1 cellular context compared by ENCODE assay signal in the genomic region with DNA sequence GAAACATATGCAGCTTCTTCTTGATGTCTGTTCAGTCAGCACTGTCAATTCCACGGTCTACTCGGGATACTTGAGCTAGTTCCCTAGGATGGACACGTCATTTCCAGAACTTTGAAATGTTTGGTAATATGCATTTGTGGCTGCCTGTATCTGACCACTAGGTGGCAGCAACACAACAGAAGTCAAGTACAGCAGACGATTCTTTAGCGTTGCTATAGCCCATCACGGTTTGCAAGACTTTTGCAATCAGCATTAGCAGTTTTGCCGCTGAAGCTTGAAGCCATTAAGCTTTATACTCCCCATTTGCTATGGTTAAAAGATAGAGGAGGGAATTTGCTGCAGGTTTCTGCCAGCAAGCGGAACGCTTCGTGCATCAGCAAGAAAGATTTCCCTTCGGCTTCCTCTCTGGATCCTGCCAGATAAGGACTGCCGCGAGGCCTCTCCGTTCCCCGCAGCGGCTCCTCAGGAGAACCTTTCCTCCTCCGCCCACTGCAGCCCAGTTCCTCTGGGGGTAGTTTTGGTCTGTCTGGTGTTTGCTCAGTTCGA.
TF ChIP-seq lines count a peak whose summit lies in the region.

No MANE protein-coding gene starts in this region.

TF ChIP-seq in HepG2, 621 proteins besides CTCF, POLR2A, EP300 and RAD21 (continued from another document and continues in another):
- TF ChIP-seq, protein P1, sequence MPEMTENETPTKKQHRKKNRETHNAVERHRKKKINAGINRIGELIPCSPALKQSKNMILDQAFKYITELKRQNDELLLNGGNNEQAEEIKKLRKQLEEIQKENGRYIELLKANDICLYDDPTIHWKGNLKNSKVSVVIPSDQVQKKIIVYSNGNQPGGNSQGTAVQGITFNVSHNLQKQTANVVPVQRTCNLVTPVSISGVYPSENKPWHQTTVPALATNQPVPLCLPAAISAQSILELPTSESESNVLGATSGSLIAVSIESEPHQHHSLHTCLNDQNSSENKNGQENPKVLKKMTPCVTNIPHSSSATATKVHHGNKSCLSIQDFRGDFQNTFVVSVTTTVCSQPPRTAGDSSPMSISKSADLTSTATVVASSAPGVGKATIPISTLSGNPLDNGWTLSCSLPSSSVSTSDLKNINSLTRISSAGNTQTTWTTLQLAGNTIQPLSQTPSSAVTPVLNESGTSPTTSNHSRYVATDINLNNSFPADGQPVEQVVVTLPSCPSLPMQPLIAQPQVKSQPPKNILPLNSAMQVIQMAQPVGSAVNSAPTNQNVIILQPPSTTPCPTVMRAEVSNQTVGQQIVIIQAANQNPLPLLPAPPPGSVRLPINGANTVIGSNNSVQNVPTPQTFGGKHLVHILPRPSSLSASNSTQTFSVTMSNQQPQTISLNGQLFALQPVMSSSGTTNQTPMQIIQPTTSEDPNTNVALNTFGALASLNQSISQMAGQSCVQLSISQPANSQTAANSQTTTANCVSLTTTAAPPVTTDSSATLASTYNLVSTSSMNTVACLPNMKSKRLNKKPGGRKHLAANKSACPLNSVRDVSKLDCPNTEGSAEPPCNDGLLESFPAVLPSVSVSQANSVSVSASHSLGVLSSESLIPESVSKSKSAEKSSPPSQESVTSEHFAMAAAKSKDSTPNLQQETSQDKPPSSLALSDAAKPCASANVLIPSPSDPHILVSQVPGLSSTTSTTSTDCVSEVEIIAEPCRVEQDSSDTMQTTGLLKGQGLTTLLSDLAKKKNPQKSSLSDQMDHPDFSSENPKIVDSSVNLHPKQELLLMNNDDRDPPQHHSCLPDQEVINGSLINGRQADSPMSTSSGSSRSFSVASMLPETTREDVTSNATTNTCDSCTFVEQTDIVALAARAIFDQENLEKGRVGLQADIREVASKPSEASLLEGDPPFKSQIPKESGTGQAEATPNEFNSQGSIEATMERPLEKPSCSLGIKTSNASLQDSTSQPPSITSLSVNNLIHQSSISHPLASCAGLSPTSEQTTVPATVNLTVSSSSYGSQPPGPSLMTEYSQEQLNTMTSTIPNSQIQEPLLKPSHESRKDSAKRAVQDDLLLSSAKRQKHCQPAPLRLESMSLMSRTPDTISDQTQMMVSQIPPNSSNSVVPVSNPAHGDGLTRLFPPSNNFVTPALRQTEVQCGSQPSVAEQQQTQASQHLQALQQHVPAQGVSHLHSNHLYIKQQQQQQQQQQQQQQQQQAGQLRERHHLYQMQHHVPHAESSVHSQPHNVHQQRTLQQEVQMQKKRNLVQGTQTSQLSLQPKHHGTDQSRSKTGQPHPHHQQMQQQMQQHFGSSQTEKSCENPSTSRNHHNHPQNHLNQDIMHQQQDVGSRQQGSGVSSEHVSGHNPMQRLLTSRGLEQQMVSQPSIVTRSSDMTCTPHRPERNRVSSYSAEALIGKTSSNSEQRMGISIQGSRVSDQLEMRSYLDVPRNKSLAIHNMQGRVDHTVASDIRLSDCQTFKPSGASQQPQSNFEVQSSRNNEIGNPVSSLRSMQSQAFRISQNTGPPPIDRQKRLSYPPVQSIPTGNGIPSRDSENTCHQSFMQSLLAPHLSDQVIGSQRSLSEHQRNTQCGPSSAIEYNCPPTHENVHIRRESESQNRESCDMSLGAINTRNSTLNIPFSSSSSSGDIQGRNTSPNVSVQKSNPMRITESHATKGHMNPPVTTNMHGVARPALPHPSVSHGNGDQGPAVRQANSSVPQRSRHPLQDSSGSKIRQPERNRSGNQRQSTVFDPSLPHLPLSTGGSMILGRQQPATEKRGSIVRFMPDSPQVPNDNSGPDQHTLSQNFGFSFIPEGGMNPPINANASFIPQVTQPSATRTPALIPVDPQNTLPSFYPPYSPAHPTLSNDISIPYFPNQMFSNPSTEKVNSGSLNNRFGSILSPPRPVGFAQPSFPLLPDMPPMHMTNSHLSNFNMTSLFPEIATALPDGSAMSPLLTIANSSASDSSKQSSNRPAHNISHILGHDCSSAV (CRISPR knock-in tag; IDR thresholded peaks at IDR 0.05; ENCODE audit: borderline replicate concordance), result no peak
- TF ChIP-seq ZNF790 (CRISPR knock-in tag; IDR thresholded peaks at IDR 0.05; ENCODE audit: borderline replicate concordance), result no peak
- no peak for TF ChIP-seq ISX (CRISPR knock-in tag; conservative IDR thresholded peaks at IDR 0.05)
- TF ChIP-seq CENPBD1 (CRISPR knock-in tag; IDR thresholded peaks at IDR 0.05; ENCODE audit: borderline replicate concordance, low read depth), result no peak
- TF ChIP-seq ARID4A (CRISPR knock-in tag; IDR thresholded peaks at IDR 0.05; ENCODE audit: borderline replicate concordance), result peak; percentile 26; the same call in 1 of the 2 replicates
- no peak for TF ChIP-seq KDM6A (CRISPR knock-in tag; IDR thresholded peaks at IDR 0.05; ENCODE audit: low read depth)
- TF ChIP-seq ZFYVE20 (CRISPR knock-in tag; IDR thresholded peaks at IDR 0.05; ENCODE audit: borderline replicate concordance, low read depth), result no peak
- TF ChIP-seq FOXC1 (CRISPR knock-in tag; IDR thresholded peaks at IDR 0.05; ENCODE audit: borderline replicate concordance), result no peak
- TF ChIP-seq, protein P2, sequence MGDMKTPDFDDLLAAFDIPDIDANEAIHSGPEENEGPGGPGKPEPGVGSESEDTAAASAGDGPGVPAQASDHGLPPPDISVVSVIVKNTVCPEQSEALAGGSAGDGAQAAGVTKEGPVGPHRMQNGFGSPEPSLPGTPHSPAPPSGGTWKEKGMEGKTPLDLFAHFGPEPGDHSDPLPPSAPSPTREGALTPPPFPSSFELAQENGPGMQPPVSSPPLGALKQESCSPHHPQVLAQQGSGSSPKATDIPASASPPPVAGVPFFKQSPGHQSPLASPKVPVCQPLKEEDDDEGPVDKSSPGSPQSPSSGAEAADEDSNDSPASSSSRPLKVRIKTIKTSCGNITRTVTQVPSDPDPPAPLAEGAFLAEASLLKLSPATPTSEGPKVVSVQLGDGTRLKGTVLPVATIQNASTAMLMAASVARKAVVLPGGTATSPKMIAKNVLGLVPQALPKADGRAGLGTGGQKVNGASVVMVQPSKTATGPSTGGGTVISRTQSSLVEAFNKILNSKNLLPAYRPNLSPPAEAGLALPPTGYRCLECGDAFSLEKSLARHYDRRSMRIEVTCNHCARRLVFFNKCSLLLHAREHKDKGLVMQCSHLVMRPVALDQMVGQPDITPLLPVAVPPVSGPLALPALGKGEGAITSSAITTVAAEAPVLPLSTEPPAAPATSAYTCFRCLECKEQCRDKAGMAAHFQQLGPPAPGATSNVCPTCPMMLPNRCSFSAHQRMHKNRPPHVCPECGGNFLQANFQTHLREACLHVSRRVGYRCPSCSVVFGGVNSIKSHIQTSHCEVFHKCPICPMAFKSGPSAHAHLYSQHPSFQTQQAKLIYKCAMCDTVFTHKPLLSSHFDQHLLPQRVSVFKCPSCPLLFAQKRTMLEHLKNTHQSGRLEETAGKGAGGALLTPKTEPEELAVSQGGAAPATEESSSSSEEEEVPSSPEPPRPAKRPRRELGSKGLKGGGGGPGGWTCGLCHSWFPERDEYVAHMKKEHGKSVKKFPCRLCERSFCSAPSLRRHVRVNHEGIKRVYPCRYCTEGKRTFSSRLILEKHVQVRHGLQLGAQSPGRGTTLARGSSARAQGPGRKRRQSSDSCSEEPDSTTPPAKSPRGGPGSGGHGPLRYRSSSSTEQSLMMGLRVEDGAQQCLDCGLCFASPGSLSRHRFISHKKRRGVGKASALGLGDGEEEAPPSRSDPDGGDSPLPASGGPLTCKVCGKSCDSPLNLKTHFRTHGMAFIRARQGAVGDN (CRISPR knock-in tag; IDR thresholded peaks at IDR 0.05), result no peak; the same call in 1 of the 2 replicates
- no peak for TF ChIP-seq ZFP36L1 (CRISPR knock-in tag; IDR thresholded peaks at IDR 0.05)
- TF ChIP-seq ZNF580 (CRISPR knock-in tag; IDR thresholded peaks at IDR 0.05; ENCODE audit: borderline replicate concordance, low read depth), result no peak
- no peak for TF ChIP-seq POLR2AphosphoS2 (IDR thresholded peaks at IDR 0.05; ENCODE audit: low read depth, low read length)
- TF ChIP-seq HNF4A (CRISPR knock-in tag; IDR thresholded peaks at IDR 0.05), result no peak
- no peak for TF ChIP-seq MAFK (conservative IDR thresholded peaks at IDR 0.05 in 1 of 2, IDR thresholded peaks at IDR 0.05 in 1 of 2; ENCODE audit: low read length in 2 of 2)
- no peak for TF ChIP-seq HIVEP1 (CRISPR knock-in tag; IDR thresholded peaks at IDR 0.05)
- TF ChIP-seq ZFY (CRISPR knock-in tag; IDR thresholded peaks at IDR 0.05), result no peak
- TF ChIP-seq ERF (CRISPR knock-in tag; IDR thresholded peaks at IDR 0.05), result 0 out of 2 replicates have a peak, but pooled peaks have one; percentile 17
- 0 out of 2 replicates have a peak, but pooled peaks have one; percentile 18 for TF ChIP-seq ZNF331 (CRISPR knock-in tag; IDR thresholded peaks at IDR 0.05)
- TF ChIP-seq ZNF83 (CRISPR knock-in tag; IDR thresholded peaks at IDR 0.05; ENCODE audit: borderline replicate concordance), result no peak
- no peak for TF ChIP-seq ZNF382 (CRISPR knock-in tag; IDR thresholded peaks at IDR 0.05; ENCODE audit: borderline replicate concordance)
- no peak for TF ChIP-seq ZNF788 (CRISPR knock-in tag; IDR thresholded peaks at IDR 0.05; ENCODE audit: borderline replicate concordance)
- TF ChIP-seq, protein P3, sequence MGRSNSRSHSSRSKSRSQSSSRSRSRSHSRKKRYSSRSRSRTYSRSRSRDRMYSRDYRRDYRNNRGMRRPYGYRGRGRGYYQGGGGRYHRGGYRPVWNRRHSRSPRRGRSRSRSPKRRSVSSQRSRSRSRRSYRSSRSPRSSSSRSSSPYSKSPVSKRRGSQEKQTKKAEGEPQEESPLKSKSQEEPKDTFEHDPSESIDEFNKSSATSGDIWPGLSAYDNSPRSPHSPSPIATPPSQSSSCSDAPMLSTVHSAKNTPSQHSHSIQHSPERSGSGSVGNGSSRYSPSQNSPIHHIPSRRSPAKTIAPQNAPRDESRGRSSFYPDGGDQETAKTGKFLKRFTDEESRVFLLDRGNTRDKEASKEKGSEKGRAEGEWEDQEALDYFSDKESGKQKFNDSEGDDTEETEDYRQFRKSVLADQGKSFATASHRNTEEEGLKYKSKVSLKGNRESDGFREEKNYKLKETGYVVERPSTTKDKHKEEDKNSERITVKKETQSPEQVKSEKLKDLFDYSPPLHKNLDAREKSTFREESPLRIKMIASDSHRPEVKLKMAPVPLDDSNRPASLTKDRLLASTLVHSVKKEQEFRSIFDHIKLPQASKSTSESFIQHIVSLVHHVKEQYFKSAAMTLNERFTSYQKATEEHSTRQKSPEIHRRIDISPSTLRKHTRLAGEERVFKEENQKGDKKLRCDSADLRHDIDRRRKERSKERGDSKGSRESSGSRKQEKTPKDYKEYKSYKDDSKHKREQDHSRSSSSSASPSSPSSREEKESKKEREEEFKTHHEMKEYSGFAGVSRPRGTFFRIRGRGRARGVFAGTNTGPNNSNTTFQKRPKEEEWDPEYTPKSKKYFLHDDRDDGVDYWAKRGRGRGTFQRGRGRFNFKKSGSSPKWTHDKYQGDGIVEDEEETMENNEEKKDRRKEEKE (IDR thresholded peaks at IDR 0.05), result no peak
- no peak; the same call in 1 of the 2 replicates for TF ChIP-seq IKZF5 (CRISPR knock-in tag; IDR thresholded peaks at IDR 0.05)
- no peak for TF ChIP-seq ZNF598 (CRISPR knock-in tag; IDR thresholded peaks at IDR 0.05; ENCODE audit: borderline replicate concordance)
- no peak for TF ChIP-seq ZNF446 (CRISPR knock-in tag; IDR thresholded peaks at IDR 0.05)
- peak; percentile 54; the same call in 1 of the 2 replicates for TF ChIP-seq THRA (CRISPR knock-in tag; IDR thresholded peaks at IDR 0.05; ENCODE audit: borderline replicate concordance)
